ENCODE assay signal across 8 cellular contexts in the genomic region with DNA sequence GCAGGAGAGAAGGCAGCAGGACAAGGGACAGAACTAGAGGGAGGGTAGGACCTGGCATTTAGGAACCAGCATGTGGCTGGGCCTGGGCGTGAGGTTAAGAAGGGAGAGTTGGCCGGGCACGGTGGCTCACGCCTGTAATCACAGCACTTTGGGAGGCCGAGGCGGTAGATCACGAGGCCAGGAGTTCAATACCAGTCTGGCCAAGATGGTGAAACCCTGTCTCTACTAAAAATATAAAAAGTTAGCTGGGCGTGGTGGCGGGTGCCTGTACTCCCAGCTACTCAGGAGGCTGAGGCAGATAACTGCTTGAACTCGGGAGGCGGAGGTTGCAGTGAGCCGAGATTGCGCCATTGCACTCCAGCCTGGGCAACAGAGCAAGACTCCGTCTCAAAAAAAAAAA. TPM values are rescaled to one million over a fixed set of nuclear protein-coding genes. Genes with fewer than 3 reads are reported as not detected.
DNase-seq lines count a peak whose midpoint lies in the region; ATAC-seq and TF ChIP-seq lines count a peak whose summit lies in the region.
"Not testable (repeated sequence)": the region's sequence is repeated elsewhere in the genome, so short reads cannot be mapped to it uniquely, and the experiment has no call there.

No MANE protein-coding gene starts in this region.

- not testable (repeated sequence) for H3K4me1 Mint-ChIP-seq in Caco-2 (ENCODE audit: low read depth, unreplicated experiment); activated T-helper 17 cell treated with anti-CD3 and anti-CD28 coated beads, Interleukin-2, amount 50 U/mL, for 72 hours; central memory CD8-positive, alpha-beta T cell
- H3K4me1 Mint-ChIP-seq in IgD-negative memory B cell = peaks cover 0 to 11% (median 9%) of the 10 kb centered on the region in 3 donors
- H3K4me1 Mint-ChIP-seq in T-helper 17 cell = peaks cover 17% of the 10 kb centered on the region
- peaks cover 26% of the 10 kb centered on the region for H3K4me1 Mint-ChIP-seq in memory B cell

- not testable (repeated sequence) for H3K27me3 ChIP-seq in Caco-2 (replicated peaks; ENCODE audit: control insufficient read depth, insufficient read depth, low read length); spleen (replicated peaks in 1 of 7); upper lobe of right lung

- H3K36me3 ChIP-seq in Caco-2 (ENCODE audit: control insufficient read depth, insufficient read depth, low read length) = not testable (repeated sequence)
- peaks cover 0 to 100% (median 57%) of the 10 kb centered on the region in 6 donors for H3K36me3 ChIP-seq in spleen
- peaks cover 89% of the 10 kb centered on the region for H3K36me3 ChIP-seq in upper lobe of right lung

- CTCF ChIA-PET in Caco-2 (lab: Charles Lee) = interaction anchor here (0.7 kb wide), 1 partner anchor 103 kb away, joined by 3 read pairs; no protein-coding TSS in a partner anchor

- TF ChIP-seq POLR2A in spleen (IDR thresholded peaks at IDR 0.05) = not testable (repeated sequence)

- peak overlapping the region in 1 of 8 donors; percentile 11 for H3K27ac ChIP-seq in spleen
- H3K27ac ChIP-seq in upper lobe of right lung = not testable (repeated sequence)

- POLR2A ChIA-PET in Caco-2 (lab: Charles Lee) = interaction anchor here (0.7 kb wide), 1 partner anchor 19 kb away, joined by 4 read pairs; no protein-coding TSS in a partner anchor

- ATAC-seq in T-helper 17 cell; activated T-helper 17 cell treated with anti-CD3 and anti-CD28 coated beads, Interleukin-2, amount 50 U/mL, for 72 hours (replicated peaks); central memory CD8-positive, alpha-beta T cell (replicated peaks; ENCODE audit: extremely low read depth, poor library complexity, severe bottlenecking); memory B cell (ENCODE audit: low read depth); upper lobe of right lung: not testable (repeated sequence)

- H3K27ac Mint-ChIP-seq in Caco-2 (ENCODE audit: unreplicated experiment) = peak overlapping the region; percentile 46
- H3K27ac Mint-ChIP-seq in IgD-negative memory B cell = peak overlapping the region in 2 of 3 donors; percentile 86 to 89
- H3K27ac Mint-ChIP-seq in T-helper 17 cell = peak overlapping the region; percentile 77
- H3K27ac Mint-ChIP-seq in activated T-helper 17 cell treated with anti-CD3 and anti-CD28 coated beads, Interleukin-2, amount 50 U/mL, for 72 hours = peak overlapping the region; percentile 68
- H3K27ac Mint-ChIP-seq in central memory CD8-positive, alpha-beta T cell (ENCODE audit: low read depth) = peak overlapping the region; percentile 74
- H3K27ac Mint-ChIP-seq in memory B cell = peak overlapping the region; percentile 88

- not testable (repeated sequence) for TF ChIP-seq CTCF in Caco-2 (IDR thresholded peaks at IDR 0.05; ENCODE audit: insufficient read depth in 1 of 2, low read depth in 1 of 2, low read length in 1 of 2, severe bottlenecking in 1 of 2, unreplicated experiment in 1 of 2); spleen (IDR thresholded peaks at IDR 0.05 in 8 of 11, conservative IDR thresholded peaks at IDR 0.05 in 3 of 11); upper lobe of right lung (IDR thresholded peaks at IDR 0.05)

- H3K9me3 Mint-ChIP-seq in Caco-2 (ENCODE audit: unreplicated experiment); IgD-negative memory B cell; activated T-helper 17 cell treated with anti-CD3 and anti-CD28 coated beads, Interleukin-2, amount 50 U/mL, for 72 hours; central memory CD8-positive, alpha-beta T cell; memory B cell: not testable (repeated sequence)

- H3K36me3 Mint-ChIP-seq in Caco-2 (ENCODE audit: insufficient read depth, unreplicated experiment) (peaks cover 60% of the 10 kb centered on the region), memory B cell (peaks cover 41% of the 10 kb centered on the region)
- H3K36me3 Mint-ChIP-seq in IgD-negative memory B cell; T-helper 17 cell (ENCODE audit: low read depth): not testable (repeated sequence)
- H3K36me3 Mint-ChIP-seq in activated T-helper 17 cell treated with anti-CD3 and anti-CD28 coated beads, Interleukin-2, amount 50 U/mL, for 72 hours (ENCODE audit: low read depth) = peaks cover 94% of the 10 kb centered on the region
- H3K36me3 Mint-ChIP-seq in central memory CD8-positive, alpha-beta T cell (ENCODE audit: insufficient read depth) = peaks cover 11% of the 10 kb centered on the region

- not testable (repeated sequence) for H3K4me3 ChIP-seq in Caco-2 (ENCODE audit: low read depth, low read length); spleen; upper lobe of right lung

- not testable (repeated sequence) for H3K4me3 Mint-ChIP-seq in Caco-2 (ENCODE audit: unreplicated experiment); T-helper 17 cell; activated T-helper 17 cell treated with anti-CD3 and anti-CD28 coated beads, Interleukin-2, amount 50 U/mL, for 72 hours; central memory CD8-positive, alpha-beta T cell; memory B cell
- peak overlapping the region in 1 of 4 donors; percentile 13 for H3K4me3 Mint-ChIP-seq in IgD-negative memory B cell

- H3K4me1 ChIP-seq in Caco-2, upper lobe of right lung: not testable (repeated sequence)
- peaks cover 0 to 20% (median 2%) of the 10 kb centered on the region in 6 donors for H3K4me1 ChIP-seq in spleen

- 87 to 98% (median 94%) methylated on average over 13 to 14 of the region's 14 CpGs for WGBS in spleen, 5 donors

- not testable (repeated sequence) for H3K27me3 Mint-ChIP-seq in Caco-2 (ENCODE audit: insufficient read depth, unreplicated experiment); IgD-negative memory B cell; T-helper 17 cell; activated T-helper 17 cell treated with anti-CD3 and anti-CD28 coated beads, Interleukin-2, amount 50 U/mL, for 72 hours; central memory CD8-positive, alpha-beta T cell; memory B cell

- intact Hi-C loops in Caco-2 (cut with micrococcal nuclease; ENCODE audit: unreplicated experiment); spleen (cut with DNase I; ENCODE audit: low total_unique reads); upper lobe of right lung (cut with DNase I): not testable (repeated sequence)

- not testable (repeated sequence) for H3K9me3 ChIP-seq in Caco-2; T-helper 17 cell (ENCODE audit: control insufficient read depth, low read length, poor library complexity, severe bottlenecking); spleen; upper lobe of right lung

- not testable (repeated sequence) for DNase-seq in Caco-2; T-helper 17 cell; central memory CD8-positive, alpha-beta T cell (ENCODE audit: low spot score in 2 of 2); memory B cell (ENCODE audit: low spot score in 2 of 2)
- peak; percentile 43 for DNase-seq in spleen
- peak; percentile 55 for DNase-seq in upper lobe of right lung

- not testable (repeated sequence) for BruUV-seq in Caco-2 (replicated peaks; lab: Mats Ljungman, UMichigan)

RNA-seq across cellular contexts. Expression of a gene that starts 16.7 kb away (rescaled TPM):
- total RNA-seq in Caco-2 (2022) (171 and 183 TPM in 2 replicates), T-helper 17 cell (100 to 1,000 TPM; 109 to 116 TPM), spleen (100 to 1,000 TPM; 112 to 336 (median 238) TPM), upper lobe of right lung (1,018 TPM)
- polyA plus RNA-seq in IgD-negative memory B cell (615 TPM), spleen (100 to 1,000 TPM; 372 to 381 (median 377) TPM)
- 100 to 1,000 TPM; 306 to 503 TPM for total RNA-seq in activated T-helper 17 cell treated with anti-CD3 and anti-CD28 coated beads, Interleukin-2, amount 50 U/mL, for 72 hours

RNA-seq across cellular contexts. Expression of a gene that starts 55.5 kb away (rescaled TPM):
- total RNA-seq in Caco-2 (2022) = 424 and 426 TPM in 2 replicates
- polyA plus RNA-seq in IgD-negative memory B cell = 218 TPM
- total RNA-seq in T-helper 17 cell = 100 to 1,000 TPM; 373 to 376 TPM
- 100 to 1,000 TPM; 242 to 244 TPM for total RNA-seq in activated T-helper 17 cell treated with anti-CD3 and anti-CD28 coated beads, Interleukin-2, amount 50 U/mL, for 72 hours
- total RNA-seq in spleen = 100 to 1,000 TPM; 191 to 271 (median 234) TPM
- 100 to 1,000 TPM; 105 to 194 (median 154) TPM for polyA plus RNA-seq in spleen
- total RNA-seq in upper lobe of right lung = 261 TPM
